ENCODE assay signal across 6 cellular contexts in genomic region chr11:126367806-126368205, GRCh38. TPM values are rescaled to one million over a fixed set of nuclear protein-coding genes. Genes with fewer than 3 reads are reported as not detected.
DNase-seq lines count a peak whose midpoint lies in the region; ATAC-seq and TF ChIP-seq lines count a peak whose summit lies in the region.
"Not testable (repeated sequence)": the region's sequence is repeated elsewhere in the genome, so short reads cannot be mapped to it uniquely, and the experiment has no call there.

No MANE protein-coding gene starts in this region.

- not testable (repeated sequence) for H3K4me3 ChIP-seq in Loucy (ENCODE audit: low read length, poor library complexity, severe bottlenecking); adrenal gland; esophagus squamous epithelium; right atrium auricular region; lung

- H3K79me2 ChIP-seq in Loucy (ENCODE audit: insufficient read depth, low read length), result peaks cover 85% of the 10 kb centered on the region

- H2AFZ ChIP-seq in Loucy (ENCODE audit: low read length), result not testable (repeated sequence)

- not testable (repeated sequence) for TF ChIP-seq POLR2A in adrenal gland (IDR thresholded peaks at IDR 0.05); esophagus squamous epithelium (IDR thresholded peaks at IDR 0.05)

- H3K27ac ChIP-seq in adrenal gland (peak overlapping the region in 3 of 5 donors; percentile 49 to 78 (median 77)), esophagus squamous epithelium (peak overlapping the region in 3 of 4 donors; percentile 57 to 68 (median 61)), right atrium auricular region (peak overlapping the region; percentile 80 to 83), lung (ENCODE audit: low read depth in 1 of 2, low read length in 1 of 2) (peak overlapping the region; percentile 17 to 70)

- intact Hi-C loops in adrenal gland (cut with DNase I); esophagus squamous epithelium (cut with DNase I); posterior vena cava (cut with DNase I): not testable (repeated sequence)

- H3K27me3 ChIP-seq in Loucy (ENCODE audit: insufficient read depth, low read length, poor library complexity, severe bottlenecking); adrenal gland; esophagus squamous epithelium; right atrium auricular region; lung (ENCODE audit: control insufficient read depth, insufficient read depth): not testable (repeated sequence)

- H3K9ac ChIP-seq in Loucy (ENCODE audit: low read depth, low read length, poor library complexity, severe bottlenecking), result peak overlapping the region; percentile 47

- ATAC-seq in lung (ENCODE audit: insufficient read depth, low FRiP score), result not testable (repeated sequence)

- not testable (repeated sequence) for H3K36me3 ChIP-seq in Loucy (ENCODE audit: insufficient read depth, low read length); adrenal gland (replicated peaks in 1 of 2); esophagus squamous epithelium; right atrium auricular region; lung (ENCODE audit: control insufficient read depth in 2 of 2, insufficient read depth in 2 of 2, low read length in 2 of 2)

- 92 to 98% (median 96%) methylated on average over 5 of the region's 5 CpGs for WGBS in adrenal gland, 4 donors
- WGBS in esophagus squamous epithelium, 2 donors, result 94 to 97% methylated on average over 5 of the region's 5 CpGs
- WGBS in lung, 2 donors, result 97 to 99% methylated on average over 5 of the region's 5 CpGs

- not testable (repeated sequence) for H3K9me3 ChIP-seq in Loucy (ENCODE audit: insufficient read depth, low read depth, low read length); adrenal gland (replicated peaks in 1 of 3); esophagus squamous epithelium; right atrium auricular region; lung (ENCODE audit: control insufficient read depth in 2 of 2, insufficient read depth in 1 of 2, low read length in 1 of 2)

- not testable (repeated sequence) for TF ChIP-seq CTCF in Loucy (conservative IDR thresholded peaks at IDR 0.05; ENCODE audit: low read length); adrenal gland (IDR thresholded peaks at IDR 0.05); esophagus squamous epithelium (IDR thresholded peaks at IDR 0.05); right atrium auricular region (IDR thresholded peaks at IDR 0.05); lung (IDR thresholded peaks at IDR 0.05; ENCODE audit: control extremely low read depth, extremely low read depth)

- H3F3A ChIP-seq in Loucy (ENCODE audit: low read depth), result not testable (repeated sequence)

- H3K4me1 ChIP-seq in Loucy (ENCODE audit: insufficient read depth, low read length, poor library complexity, severe bottlenecking), result peaks cover 41% of the 10 kb centered on the region
- H3K4me1 ChIP-seq in adrenal gland (replicated peaks in 1 of 2), result peaks cover 22 to 51% of the 10 kb centered on the region in 2 donors
- peaks cover 9 to 50% (median 19%) of the 10 kb centered on the region in 3 donors for H3K4me1 ChIP-seq in esophagus squamous epithelium
- H3K4me1 ChIP-seq in right atrium auricular region, result peaks cover 0 to 66% of the 10 kb centered on the region in 2 donors
- peaks cover 0 to 16% of the 10 kb centered on the region in 2 donors for H3K4me1 ChIP-seq in lung (ENCODE audit: control insufficient read depth in 2 of 2, insufficient read depth in 2 of 2, low read length in 2 of 2)

- H3K9me2 ChIP-seq in Loucy (replicated peaks; ENCODE audit: low read depth, low read length), result not testable (repeated sequence)

- H3K4me2 ChIP-seq in Loucy (ENCODE audit: low read depth, low read length, poor library complexity, severe bottlenecking), result peak overlapping the region; percentile 58

- H4K20me1 ChIP-seq in Loucy (ENCODE audit: insufficient read depth, low read length, poor library complexity, severe bottlenecking), result peaks cover 12% of the 10 kb centered on the region

- DNase-seq in adrenal gland (peak in 1 of 7 donors; percentile 5), posterior vena cava (ENCODE audit: low spot score) (peak; percentile 56)
- DNase-seq in esophagus squamous epithelium (lab: John Stamatoyannopoulos, UW); right atrium auricular region (ENCODE audit: low spot score); lung (ENCODE audit: low spot score): not testable (repeated sequence)

RNA-seq across cellular contexts. Expression of gene ST3GAL4, which starts 12.3 kb away (rescaled TPM):
- total RNA-seq in adrenal gland (100 to 1,000 TPM; 119 to 359 (median 144) TPM), esophagus squamous epithelium (100 to 1,000 TPM in 1 of 4 donors, 10 to 100 TPM in 3; 31.0 to 110 (median 51.2) TPM), right atrium auricular region (100 to 1,000 TPM in 1 of 2 donors, 10 to 100 TPM in 1; 67.5 to 103 TPM), lung (10 to 100 TPM; 31.5 to 31.9 TPM), posterior vena cava (10 to 100 TPM; 36.8 to 44.6 TPM)
- polyA plus RNA-seq in adrenal gland (100 to 1,000 TPM; 210 to 265 (median 254) TPM), lung (10 to 100 TPM; 23.6 to 38.3 TPM)
